8 cellular contexts compared by ENCODE assay signal in genomic region chr12:111841236-111841749, GRCh38. TPM values are rescaled to one million over a fixed set of nuclear protein-coding genes. Genes with fewer than 3 reads are reported as not detected.
DNase-seq lines count a peak whose midpoint lies in the region; ATAC-seq and TF ChIP-seq lines count a peak whose summit lies in the region.

No MANE protein-coding gene starts in this region.

- peaks cover 0 to 20% (median 0%) of the 10 kb centered on the region in 4 donors for H3K36me3 ChIP-seq in sigmoid colon

- peak overlapping the region; percentile 98 to 99 for H3K27ac Mint-ChIP-seq in T-cell

- no peaks in the 10 kb centered on the region for H3K27me3 Mint-ChIP-seq in T-cell

- peak; percentile 3 for ATAC-seq in HG02938 (IDR thresholded peaks at IDR 0.05; ENCODE audit: unreplicated experiment)
- ATAC-seq in T-cell (replicated peaks in 1 of 4) = peak in 2 of 4 experiments; percentile 0 to 28
- no peak for ATAC-seq in HG03139 (IDR thresholded peaks at IDR 0.05; ENCODE audit: unreplicated experiment)

- DNase-seq in GM10248 (ENCODE audit: extremely low spot score) = peak; percentile 37
- DNase-seq in T-cell = peak in 1 of 34 experiments; percentile 1
- no peak for DNase-seq in foreskin fibroblast
- DNase-seq in sigmoid colon = no peak
- no peak for DNase-seq in central memory CD4-positive, alpha-beta T cell
- DNase-seq in kidney glomerular epithelial cell (lab: John Stamatoyannopoulos, UW) = no peak

- no peak for TF ChIP-seq EP300 in sigmoid colon (IDR thresholded peaks at IDR 0.05)

- H3K9me3 ChIP-seq in sigmoid colon = no peaks in the 10 kb centered on the region

- no peak for TF ChIP-seq POLR2A in sigmoid colon (IDR thresholded peaks at IDR 0.05)

- POLR2A ChIA-PET in GM10248 (lab: Yijun Ruan, JAX) (no interaction called here), T-cell (lab: Charles Lee) (interaction anchor here in 1 of 2 donors (1.0 to 1.1 kb wide), 2 partner anchors 172 to 539 kb away, joined by 3 to 4 read pairs; partner anchors contain the start of genes ERP29 and TMEM116)

- H3K27ac ChIP-seq in sigmoid colon = peak overlapping the region; percentile 90 to 97 (median 92)

- H3K27me3 ChIP-seq in sigmoid colon = no peaks in the 10 kb centered on the region

- CTCF ChIA-PET in GM10248 (lab: Yijun Ruan, JAX) (interaction anchor here (1.1 to 1.8 kb wide), 3 partner anchors 15 to 28 kb away, joined by 4 to 6 read pairs (median 6); no protein-coding TSS in a partner anchor), T-cell (lab: Charles Lee) (interaction anchor here in 1 of 2 donors (0.7 to 1.0 kb wide), 2 partner anchors 28 to 172 kb away, joined by 3 read pairs; partner anchors contain the start of genes ERP29 and TMEM116)

- H3K36me3 Mint-ChIP-seq in T-cell = peaks cover 26% of the 10 kb centered on the region

- peaks cover 0 to 53% (median 42%) of the 10 kb centered on the region in 4 donors for H3K4me1 ChIP-seq in sigmoid colon

- peaks cover 64 to 71% (median 64%) of the 10 kb centered on the region in 3 donors for H3K4me1 Mint-ChIP-seq in T-cell

- H3K4me3 ChIP-seq in foreskin fibroblast (ENCODE audit: low read depth in 1 of 2, low read length in 2 of 2) (peak overlapping the region; percentile 81 to 93), sigmoid colon (peak overlapping the region; percentile 66 to 99 (median 97))

- TF ChIP-seq CTCF in GM10248 (IDR thresholded peaks at IDR 0.05; ENCODE audit: control extremely low read depth, extremely low read depth, low read depth, missing control alignments) = no peak
- TF ChIP-seq CTCF in foreskin fibroblast (IDR thresholded peaks at IDR 0.05; ENCODE audit: low read depth, low read length) = no peak
- TF ChIP-seq CTCF in sigmoid colon (IDR thresholded peaks at IDR 0.05) = no peak

- H3K9me3 Mint-ChIP-seq in T-cell = no peaks in the 10 kb centered on the region

- H3K4me3 Mint-ChIP-seq in T-cell = peak overlapping the region; percentile 98 to 99 (median 98)

- 0 to 1% methylated on average over 13 of the region's 13 CpGs for WGBS in sigmoid colon, 2 donors

- intact Hi-C loops in sigmoid colon (cut with DNase I) = loop anchor here (5.0 kb wide), 2 partner anchors 171 to 566 kb away; partner anchors contain the start of genes ERP29, RPL6 and TMEM116

RNA-seq across cellular contexts. Expression of gene MAPKAPK5, which starts 0.7 kb away (rescaled TPM):
- total RNA-seq in T-cell (10 to 100 TPM; 59.1 to 70.2 (median 65.3) TPM), sigmoid colon (10 to 100 TPM; 25.7 to 48.2 (median 36.8) TPM)
- 10 to 100 TPM; 32.9 to 47.4 (median 46.0) TPM for polyA plus RNA-seq in sigmoid colon
